8 cellular contexts compared by ENCODE assay signal in genomic region chr3:42052132-42052866, GRCh38. TPM values are rescaled to one million over a fixed set of nuclear protein-coding genes. Genes with fewer than 3 reads are reported as not detected.
DNase-seq lines count a peak whose midpoint lies in the region; TF ChIP-seq lines count a peak whose summit lies in the region.

No MANE protein-coding gene starts in this region.

- H3T11ph ChIP-seq in H9 (ENCODE audit: low read length) = no peak overlapping the region

- no CpG with 5 or more reads among the region's 5 CpGs for WGBS in H9 (ENCODE audit: extremely low coverage, insufficient read length, low lambda C conversion rate)
- 31 to 33% methylated on average over 5 of the region's 5 CpGs for WGBS in tibial nerve, 2 donors

- no peak for TF ChIP-seq POLR2A in tibial nerve (IDR thresholded peaks at IDR 0.05)

- H3K23me2 ChIP-seq in H9 (ENCODE audit: insufficient read length, low read depth, low read length, poor library complexity, severe bottlenecking) = no peaks in the 10 kb centered on the region

- H3K36me3 ChIP-seq in ascending aorta (no peaks in the 10 kb centered on the region), tibial nerve (no peaks in the 10 kb centered on the region)

- no peaks in the 10 kb centered on the region for H3K79me1 ChIP-seq in H9 (ENCODE audit: insufficient read depth, low read depth, low read length, poor library complexity, severe bottlenecking)

- no peaks in the 10 kb centered on the region for H3K9me3 ChIP-seq in H9 (ENCODE audit: control insufficient read depth, low read depth, low read length)
- no peaks in the 10 kb centered on the region for H3K9me3 ChIP-seq in ascending aorta
- no peaks in the 10 kb centered on the region for H3K9me3 ChIP-seq in tibial nerve

- no peak for DNase-seq in H9
- DNase-seq in ascending aorta (ENCODE audit: low spot score in 2 of 2) = no peak
- peak; percentile 43 for DNase-seq in kidney glomerular epithelial cell (lab: John Stamatoyannopoulos, UW)
- no peak for DNase-seq in tibial nerve (ENCODE audit: low spot score in 2 of 2)
- DNase-seq in activated CD4-positive, alpha-beta memory T cell treated with anti-CD3 and anti-CD28 coated beads, Interleukin-2, amount 10 ng/mL, durations not matched to agents 7 days and 5 days = no peak
- no peak for DNase-seq in activated T-cell treated with anti-CD3 and anti-CD28 coated beads for 4 hours
- no peak for DNase-seq in globus pallidus (ENCODE audit: low spot score)
- no peak for DNase-seq in SIG-M5 treated with dmso at 0.1 percent for 504 hours (lab: John Stamatoyannopoulos, UW; ENCODE audit: unreplicated experiment)

- H3K27ac Mint-ChIP-seq in H9 = peak overlapping the region; percentile 74 to 91 (median 85); a peak in 5 of 7 replicates
- H3K27ac Mint-ChIP-seq in activated CD4-positive, alpha-beta memory T cell treated with anti-CD3 and anti-CD28 coated beads, Interleukin-2, amount 10 ng/mL, durations not matched to agents 7 days and 5 days = no peak overlapping the region

- H3K14ac ChIP-seq in H9 (ENCODE audit: insufficient read depth, low read length) = no peak overlapping the region

- peaks cover 52 to 60% of the 10 kb centered on the region in 2 experiments for H3K4me1 Mint-ChIP-seq in H9
- peaks cover 25% of the 10 kb centered on the region for H3K4me1 Mint-ChIP-seq in activated CD4-positive, alpha-beta memory T cell treated with anti-CD3 and anti-CD28 coated beads, Interleukin-2, amount 10 ng/mL, durations not matched to agents 7 days and 5 days

- H3K18ac ChIP-seq in H9 (ENCODE audit: insufficient read length, low read depth, low read length) = no peak overlapping the region

- no peak overlapping the region for H2AK5ac ChIP-seq in H9 (ENCODE audit: insufficient read length, low read length)

- CTCF ChIA-PET in activated CD4-positive, alpha-beta memory T cell treated with anti-CD3 and anti-CD28 coated beads, Interleukin-2, amount 10 ng/mL, durations not matched to agents 7 days and 5 days (lab: Charles Lee) = no interaction called here

- no peak overlapping the region for H3K56ac ChIP-seq in H9 (ENCODE audit: insufficient read length, low read depth, low read length)

- H2AFZ ChIP-seq in H9 (ENCODE audit: low read length) = no peak overlapping the region

- no peak overlapping the region for H2BK20ac ChIP-seq in H9 (ENCODE audit: low read depth, low read length, poor library complexity, severe bottlenecking)

- no peak overlapping the region for H4K8ac ChIP-seq in H9 (replicated peaks; ENCODE audit: insufficient read length, low read depth, low read length)

- POLR2A ChIA-PET in activated CD4-positive, alpha-beta memory T cell treated with anti-CD3 and anti-CD28 coated beads, Interleukin-2, amount 10 ng/mL, durations not matched to agents 7 days and 5 days (lab: Charles Lee) = no interaction called here

- no peak overlapping the region for H3K9ac ChIP-seq in H9 (ENCODE audit: extremely low read depth, insufficient read length, low read length)

- H3K27me3 ChIP-seq in H9 (ENCODE audit: insufficient read depth, low read length) = no peaks in the 10 kb centered on the region
- no peaks in the 10 kb centered on the region for H3K27me3 ChIP-seq in ascending aorta
- no peaks in the 10 kb centered on the region for H3K27me3 ChIP-seq in tibial nerve

- TF ChIP-seq CTCF in H9 (conservative IDR thresholded peaks at IDR 0.05) (no peak), ascending aorta (IDR thresholded peaks at IDR 0.05) (no peak), tibial nerve (IDR thresholded peaks at IDR 0.05) (no peak)

- H2BK120ac ChIP-seq in H9 (ENCODE audit: low read depth, low read length, poor library complexity, severe bottlenecking) = no peak overlapping the region

- TF ChIP-seq EP300 in tibial nerve (IDR thresholded peaks at IDR 0.05) = no peak

- no peak overlapping the region for H2BK15ac ChIP-seq in H9 (ENCODE audit: low read depth, low read length)

- H3K4me3 ChIP-seq in ascending aorta = peak overlapping the region in 1 of 2 donors; percentile 6
- peak overlapping the region in 1 of 4 donors; percentile 9 for H3K4me3 ChIP-seq in tibial nerve

- H4K5ac ChIP-seq in H9 (ENCODE audit: insufficient read length, low read depth, low read length) = no peak overlapping the region

- no peak overlapping the region for H3K23ac ChIP-seq in H9 (ENCODE audit: insufficient read length, low read depth, low read length)

- H3K4me1 ChIP-seq in H9 (ENCODE audit: insufficient read depth, low read length) (peaks cover 22% of the 10 kb centered on the region; the same call in 1 of the 2 replicates), ascending aorta (peaks cover 4 to 25% of the 10 kb centered on the region in 2 donors), tibial nerve (peaks cover 3 to 63% (median 28%) of the 10 kb centered on the region in 4 donors)

- no peak overlapping the region for H2BK12ac ChIP-seq in H9 (ENCODE audit: insufficient read length, low read depth, low read length)

- H4K91ac ChIP-seq in H9 (ENCODE audit: insufficient read length, low read depth, low read length) = no peak overlapping the region

- H3K27ac ChIP-seq in H9 (ENCODE audit: insufficient read length, low read depth, low read length) = no peak overlapping the region
- H3K27ac ChIP-seq in ascending aorta = peak overlapping the region; percentile 63 to 81
- peak overlapping the region; percentile 54 to 89 (median 76) for H3K27ac ChIP-seq in tibial nerve

- intact Hi-C loops in ascending aorta (cut with DNase I) = loop anchor here (5.0 kb wide), 1 partner anchor 40 kb away; no protein-coding TSS in a partner anchor

- H3K9me3 Mint-ChIP-seq in H9 = no peaks in the 10 kb centered on the region
- no peaks in the 10 kb centered on the region for H3K9me3 Mint-ChIP-seq in activated CD4-positive, alpha-beta memory T cell treated with anti-CD3 and anti-CD28 coated beads, Interleukin-2, amount 10 ng/mL, durations not matched to agents 7 days and 5 days

- H4K20me1 ChIP-seq in H9 (ENCODE audit: control insufficient read depth, insufficient read depth, insufficient read length) = no peaks in the 10 kb centered on the region

- H3K79me2 ChIP-seq in H9 (ENCODE audit: insufficient read depth, low read length) = no peaks in the 10 kb centered on the region; the same call in 1 of the 2 replicates

- no peak overlapping the region for H2BK5ac ChIP-seq in H9 (ENCODE audit: insufficient read length, low read length)

- H3K36me3 Mint-ChIP-seq in H9 (ENCODE audit: insufficient read depth in 1 of 3, low read depth in 3 of 3) = no peaks in the 10 kb centered on the region
- H3K36me3 Mint-ChIP-seq in activated CD4-positive, alpha-beta memory T cell treated with anti-CD3 and anti-CD28 coated beads, Interleukin-2, amount 10 ng/mL, durations not matched to agents 7 days and 5 days (ENCODE audit: low read depth) = peaks cover 4% of the 10 kb centered on the region

- H3K4ac ChIP-seq in H9 (ENCODE audit: low read depth, low read length) = no peak overlapping the region

- H3K4me2 ChIP-seq in H9 (ENCODE audit: insufficient read depth, insufficient read length, low read length) = no peak overlapping the region

- H3K4me3 Mint-ChIP-seq in H9 = peak overlapping the region in 1 of 2 experiments; percentile 15; a peak in 1 of 5 replicates
- no peak overlapping the region for H3K4me3 Mint-ChIP-seq in activated CD4-positive, alpha-beta memory T cell treated with anti-CD3 and anti-CD28 coated beads, Interleukin-2, amount 10 ng/mL, durations not matched to agents 7 days and 5 days

- H3K27me3 Mint-ChIP-seq in H9 (ENCODE audit: low read depth) = no peaks in the 10 kb centered on the region
- no peaks in the 10 kb centered on the region for H3K27me3 Mint-ChIP-seq in activated CD4-positive, alpha-beta memory T cell treated with anti-CD3 and anti-CD28 coated beads, Interleukin-2, amount 10 ng/mL, durations not matched to agents 7 days and 5 days

RNA-seq across cellular contexts. Expression of gene TRAK1, which starts 38.9 kb away (rescaled TPM):
- 30.6 and 34.2 TPM in 2 replicates for total RNA-seq in H9 (2021)
- total RNA-seq in ascending aorta = 37.5 TPM
- 10 to 100 TPM; 28.6 to 68.1 (median 35.5) TPM for total RNA-seq in tibial nerve
- total RNA-seq in activated CD4-positive, alpha-beta memory T cell treated with anti-CD3 and anti-CD28 coated beads, Interleukin-2, amount 10 ng/mL, durations not matched to agents 7 days and 5 days = 10 to 100 TPM; 23.7 to 25.9 TPM
